16 cellular contexts compared by ENCODE assay signal in genomic region chr6:43950206-43950605, GRCh38.
DNase-seq lines count a peak whose midpoint lies in the region; TF ChIP-seq lines count a peak whose summit lies in the region.
"Had no signal": no experiment of that assay in that cellular context is flagged by ENCODE, and none has a peak within 500 bp of the region (broad histone marks: within the 10 kb centered on the region; RNA-seq: fewer than 3 reads in every experiment).

No MANE protein-coding gene starts in this region.

- no peak overlapping the region for H2BK5ac ChIP-seq in mesendoderm (ENCODE audit: low read length)

- H3K4me1 ChIP-seq in mesendoderm (ENCODE audit: control insufficient read depth, low read depth, low read length) = no peaks in the 10 kb centered on the region
- no peaks in the 10 kb centered on the region for H3K4me1 ChIP-seq in vagina

- no peaks in the 10 kb centered on the region for H3K79me1 ChIP-seq in mesendoderm (ENCODE audit: low read length)

- no peak overlapping the region for H3K23ac ChIP-seq in mesendoderm (ENCODE audit: low read length)

- no peak overlapping the region for H3K4me2 ChIP-seq in mesendoderm (ENCODE audit: low read length)
- H3K4me2 ChIP-seq: KMS-11 had no signal

- no peak overlapping the region for H4K8ac ChIP-seq in mesendoderm (ENCODE audit: low read depth, low read length)

- H2AK5ac ChIP-seq in mesendoderm (ENCODE audit: low read length) = no peak overlapping the region

- H3K4me3 ChIP-seq in WERI-Rb-1 (ENCODE audit: low read depth, low read length) (no peak overlapping the region), mesendoderm (ENCODE audit: low read length) (no peak overlapping the region), vagina (no peak overlapping the region)
- H3K4me3 ChIP-seq: BLaER1 treated with 17β-estradiol and CSF1 and Interleukin-3, amounts not matched to agents 10 nM and 100 nM had no signal

- intact Hi-C loops in vagina (cut with DNase I) = loop anchor here (10.0 kb wide), 1 partner anchor 285 kb away; no protein-coding TSS in a partner anchor

- H3K27me3 ChIP-seq in WERI-Rb-1 (ENCODE audit: insufficient read depth, low read depth, severe bottlenecking) (no peaks in the 10 kb centered on the region), mesendoderm (ENCODE audit: insufficient read depth, low read length, poor library complexity) (no peaks in the 10 kb centered on the region), vagina (no peaks in the 10 kb centered on the region)
- H3K27me3 ChIP-seq: BLaER1 treated with 17β-estradiol and CSF1 and Interleukin-3, amounts not matched to agents 10 nM and 100 nM had no signal

- H3K56ac ChIP-seq in mesendoderm (ENCODE audit: low read length) = no peak overlapping the region

- H3K4ac ChIP-seq in mesendoderm (ENCODE audit: low read depth, low read length) = peak overlapping the region; percentile 70

- H3K9me3 ChIP-seq in WERI-Rb-1 (ENCODE audit: severe bottlenecking) (peaks cover 7% of the 10 kb centered on the region), vagina (no peaks in the 10 kb centered on the region)

- WGBS in mesendoderm (ENCODE audit: extremely low coverage, insufficient coverage, low lambda C conversion rate) = no CpG with 5 or more reads among the region's 8 CpGs

- H3K18ac ChIP-seq in mesendoderm (ENCODE audit: low read length) = no peak overlapping the region

- no peak overlapping the region for H4K5ac ChIP-seq in mesendoderm (ENCODE audit: low read length)

- no peak overlapping the region for H2BK120ac ChIP-seq in mesendoderm (ENCODE audit: low read depth, low read length)

- no peak for TF ChIP-seq POLR2A in vagina (IDR thresholded peaks at IDR 0.05)

- H2BK15ac ChIP-seq in mesendoderm (replicated peaks; ENCODE audit: low read depth) = no peak overlapping the region

- H3K27ac ChIP-seq in WERI-Rb-1 (no peak overlapping the region), mesendoderm (ENCODE audit: low read depth, low read length) (no peak overlapping the region), vagina (no peak overlapping the region)
- H3K27ac ChIP-seq: BLaER1 treated with 17β-estradiol and CSF1 and Interleukin-3, amounts not matched to agents 10 nM and 100 nM; KMS-11 had no signal

- TF ChIP-seq CTCF in WERI-Rb-1 (IDR thresholded peaks at IDR 0.05; ENCODE audit: low read depth, low read length) = no peak
- no peak for TF ChIP-seq CTCF in vagina (IDR thresholded peaks at IDR 0.05)

- H3K36me3 ChIP-seq in WERI-Rb-1 = no peaks in the 10 kb centered on the region
- H3K36me3 ChIP-seq in mesendoderm (ENCODE audit: control insufficient read depth, insufficient read depth, low read length) = no peaks in the 10 kb centered on the region
- no peaks in the 10 kb centered on the region for H3K36me3 ChIP-seq in vagina
- H3K36me3 ChIP-seq: BLaER1 treated with 17β-estradiol and CSF1 and Interleukin-3, amounts not matched to agents 10 nM and 100 nM had no signal

- peak; percentile 12 for DNase-seq in activated effector memory CD4-positive, alpha-beta T cell treated with anti-CD3 and anti-CD28 coated beads, Interleukin-2, amount 50 U/mL, for 16 hours
- no peak for DNase-seq in activated effector memory CD4-positive, alpha-beta T cell treated with Interleukin-2 at 50 U/mL for 16 hours
- DNase-seq in WERI-Rb-1 (peak; percentile 6), mesendoderm (no peak), vagina (ENCODE audit: extremely low spot score in 2 of 2) (peak; percentile 74 to 79), NCI-H1417 treated with DMSO at 0.1 percent for 48 hours (lab: John Stamatoyannopoulos, UW) (no peak), T-helper 2 cell (no peak)
- DNase-seq: GF-D8, GOT3, NCI-H1436 treated with DMSO at 0.1 percent for 48 hours, NCI-H2029 treated with DMSO at 0.1 percent for 48 hours, NCI-H510A, NCI-H82, Right ventricle myocardium superior had no signal

- no peak overlapping the region for H3K9ac ChIP-seq in mesendoderm (ENCODE audit: low read length)
- H3K9ac ChIP-seq: BLaER1 treated with 17β-estradiol and CSF1 and Interleukin-3, amounts not matched to agents 10 nM and 100 nM; KMS-11 had no signal

- H3K79me2 ChIP-seq in mesendoderm (ENCODE audit: control insufficient read depth, insufficient read depth, low read length) = no peaks in the 10 kb centered on the region

Comparison
In these comparisons a context has a peak if more than half of its experiments do, and no peak if none do; other contexts are left out.
1. DNase-seq: peak in activated effector memory CD4-positive, alpha-beta T cell treated with anti-CD3 and anti-CD28 coated beads, Interleukin-2, amount 50 U/mL, for 16 hours (single experiment), WERI-Rb-1 (single experiment) and vagina (2 of 2); none in activated effector memory CD4-positive, alpha-beta T cell treated with Interleukin-2 at 50 U/mL for 16 hours (single experiment), mesendoderm (single experiment), NCI-H1417 treated with DMSO at 0.1 percent for 48 hours (single experiment) and T-helper 2 cell (0 of 5).